2 cellular contexts compared by ENCODE assay signal in genomic region chr12:118010903-118011302, GRCh38.
TF ChIP-seq lines count a peak whose summit lies in the region.

No MANE protein-coding gene starts in this region.

TF ChIP-seq in HepG2, 621 proteins besides CTCF, POLR2A, EP300 and RAD21:
- TF ChIP-seq ZNF629 (CRISPR knock-in tag; conservative IDR thresholded peaks at IDR 0.05) (peak; percentile 39; the same call in 1 of the 2 replicates), FIP1L1 (IDR thresholded peaks at IDR 0.05; ENCODE audit: borderline replicate concordance, insufficient read depth, low read depth, low read length) (no peak)

TF ChIP-seq in K562, 482 proteins besides CTCF, POLR2A, EP300 and RAD21:
- TF ChIP-seq HDAC8 (tag; IDR thresholded peaks at IDR 0.05) (no peak), HES1 (IDR thresholded peaks at IDR 0.05; ENCODE audit: low read depth) (no peak), POLR2AphosphoS5 (IDR thresholded peaks at IDR 0.05; ENCODE audit: control insufficient read depth, insufficient read depth, low read depth, low read length) (no peak), NCOA6 (IDR thresholded peaks at IDR 0.05) (no peak), KDM1A (IDR thresholded peaks at IDR 0.05) (peak; percentile 16 to 62; a peak in 2 of 4 replicates), HNRNPH1 (optimal IDR thresholded peaks at IDR 0.05; ENCODE audit: low read depth, low read length) (no peak), THRA (IDR thresholded peaks at IDR 0.05) (no peak), BCOR (IDR thresholded peaks at IDR 0.05) (peak; percentile 66), PHF21A (IDR thresholded peaks at IDR 0.05; ENCODE audit: borderline replicate concordance, low read depth) (no peak), BRD9 (IDR thresholded peaks at IDR 0.05; ENCODE audit: low read depth, partially characterized antibody) (no peak), RBM25 (IDR thresholded peaks at IDR 0.05; ENCODE audit: low read depth, low read length, severe bottlenecking) (peak; percentile 91), ARID1B (IDR thresholded peaks at IDR 0.05) (no peak), GTF2F1 (IDR thresholded peaks at IDR 0.05; ENCODE audit: low read depth, low read length) (no peak)
- TF ChIP-seq, protein P1, sequence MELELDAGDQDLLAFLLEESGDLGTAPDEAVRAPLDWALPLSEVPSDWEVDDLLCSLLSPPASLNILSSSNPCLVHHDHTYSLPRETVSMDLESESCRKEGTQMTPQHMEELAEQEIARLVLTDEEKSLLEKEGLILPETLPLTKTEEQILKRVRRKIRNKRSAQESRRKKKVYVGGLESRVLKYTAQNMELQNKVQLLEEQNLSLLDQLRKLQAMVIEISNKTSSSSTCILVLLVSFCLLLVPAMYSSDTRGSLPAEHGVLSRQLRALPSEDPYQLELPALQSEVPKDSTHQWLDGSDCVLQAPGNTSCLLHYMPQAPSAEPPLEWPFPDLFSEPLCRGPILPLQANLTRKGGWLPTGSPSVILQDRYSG (tag; conservative IDR thresholded peaks at IDR 0.05; ENCODE audit: low read depth) = no peak
- TF ChIP-seq, protein P2, sequence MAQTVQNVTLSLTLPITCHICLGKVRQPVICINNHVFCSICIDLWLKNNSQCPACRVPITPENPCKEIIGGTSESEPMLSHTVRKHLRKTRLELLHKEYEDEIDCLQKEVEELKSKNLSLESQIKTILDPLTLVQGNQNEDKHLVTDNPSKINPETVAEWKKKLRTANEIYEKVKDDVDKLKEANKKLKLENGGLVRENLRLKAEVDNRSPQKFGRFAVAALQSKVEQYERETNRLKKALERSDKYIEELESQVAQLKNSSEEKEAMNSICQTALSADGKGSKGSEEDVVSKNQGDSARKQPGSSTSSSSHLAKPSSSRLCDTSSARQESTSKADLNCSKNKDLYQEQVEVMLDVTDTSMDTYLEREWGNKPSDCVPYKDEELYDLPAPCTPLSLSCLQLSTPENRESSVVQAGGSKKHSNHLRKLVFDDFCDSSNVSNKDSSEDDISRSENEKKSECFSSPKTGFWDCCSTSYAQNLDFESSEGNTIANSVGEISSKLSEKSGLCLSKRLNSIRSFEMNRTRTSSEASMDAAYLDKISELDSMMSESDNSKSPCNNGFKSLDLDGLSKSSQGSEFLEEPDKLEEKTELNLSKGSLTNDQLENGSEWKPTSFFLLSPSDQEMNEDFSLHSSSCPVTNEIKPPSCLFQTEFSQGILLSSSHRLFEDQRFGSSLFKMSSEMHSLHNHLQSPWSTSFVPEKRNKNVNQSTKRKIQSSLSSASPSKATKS (CRISPR knock-in tag; IDR thresholded peaks at IDR 0.05) = no peak
